ENCODE assay signal across 13 cellular contexts in genomic region chr14:104656014-104656714, GRCh38. TPM values are rescaled to one million over a fixed set of nuclear protein-coding genes. Genes with fewer than 3 reads are reported as not detected.
DNase-seq lines count a peak whose midpoint lies in the region; ATAC-seq and TF ChIP-seq lines count a peak whose summit lies in the region.
"Had no signal": no experiment of that assay in that cellular context is flagged by ENCODE, and none has a peak within 500 bp of the region (broad histone marks: within the 10 kb centered on the region; RNA-seq: fewer than 3 reads in every experiment).

No MANE protein-coding gene starts in this region.

- no peak for TF ChIP-seq CTCF in chondrocyte (IDR thresholded peaks at IDR 0.05)
- no peak for TF ChIP-seq CTCF in osteocyte (IDR thresholded peaks at IDR 0.05)

- peaks cover 4% of the 10 kb centered on the region for H3K9me3 Mint-ChIP-seq in chondrocyte (ENCODE audit: low read depth)
- no peaks in the 10 kb centered on the region for H3K9me3 Mint-ChIP-seq in osteocyte (ENCODE audit: unreplicated experiment)

- DNase-seq in ELR (ENCODE audit: low read depth) (peak; percentile 41), NCI-H1694 treated with DMSO at 0.1 percent for 48 hours (lab: John Stamatoyannopoulos, UW) (peak; percentile 49), chondrocyte (ENCODE audit: low spot score) (peak; percentile 84), osteocyte (ENCODE audit: extremely low spot score, unreplicated experiment) (no peak), cerebellar cortex (ENCODE audit: low spot score) (no peak), NCI-H446 treated with DMSO at 0.1 percent for 48 hours (lab: John Stamatoyannopoulos, UW) (no peak)
- no peak for DNase-seq in stimulated activated CD4-positive, alpha-beta T cell treated with anti-CD3 and anti-CD28 coated beads, Interleukin-2, amount 100 ng/mL, for 48 hours
- DNase-seq: activated T-cell treated with anti-CD3 and anti-CD28 coated beads, Interleukin-2, amount 50 U/mL, for 24 hours; NCI-H1930 had no signal

- ATAC-seq in HG03159 (IDR thresholded peaks at IDR 0.05; ENCODE audit: unreplicated experiment), result no peak
- ATAC-seq: K562 had no signal

- peaks cover 2% of the 10 kb centered on the region for H3K36me3 Mint-ChIP-seq in chondrocyte (ENCODE audit: low read depth)
- no peaks in the 10 kb centered on the region for H3K36me3 Mint-ChIP-seq in osteocyte (ENCODE audit: unreplicated experiment)
- H3K36me3 Mint-ChIP-seq: CD14-positive monocyte had no signal

- H3K27ac Mint-ChIP-seq in chondrocyte (ENCODE audit: unreplicated experiment) (peak overlapping the region; percentile 60), osteocyte (ENCODE audit: unreplicated experiment) (peak overlapping the region; percentile 41)
- H3K27ac Mint-ChIP-seq: activated T-cell treated with anti-CD3 and anti-CD28 coated beads, Interleukin-2, amount 50 U/mL, for 24 hours; CD14-positive monocyte had no signal

- peak overlapping the region; percentile 32 for H3K4me3 Mint-ChIP-seq in chondrocyte (ENCODE audit: unreplicated experiment)
- no peak overlapping the region for H3K4me3 Mint-ChIP-seq in osteocyte (ENCODE audit: unreplicated experiment)
- H3K4me3 Mint-ChIP-seq: activated T-cell treated with anti-CD3 and anti-CD28 coated beads, Interleukin-2, amount 50 U/mL, for 24 hours had no signal

- no peaks in the 10 kb centered on the region for H3K27me3 Mint-ChIP-seq in chondrocyte (ENCODE audit: low read depth)
- H3K27me3 Mint-ChIP-seq in osteocyte (ENCODE audit: unreplicated experiment), result no peaks in the 10 kb centered on the region

- H3K4me1 Mint-ChIP-seq in chondrocyte (ENCODE audit: low read depth), result peaks cover 21% of the 10 kb centered on the region
- peaks cover 16% of the 10 kb centered on the region for H3K4me1 Mint-ChIP-seq in osteocyte (ENCODE audit: unreplicated experiment)

RNA-seq across cellular contexts. Expression of gene INF2, which starts 33.3 kb away (rescaled TPM):
- total RNA-seq in chondrocyte, result 117 to 152 TPM (median 121 TPM) in 3 replicates
- total RNA-seq in osteocyte, result 124 and 130 TPM in 2 replicates

RNA-seq across cellular contexts. Expression of gene TMEM179, which starts 51.6 kb away (rescaled TPM):
- total RNA-seq in chondrocyte, result 0.54 to 1.2 TPM (median 0.75 TPM) in 3 replicates
- total RNA-seq in osteocyte, result not detected in 2 replicates
- total RNA-seq: K562, kidney epithelial cell had no signal

Comparison
In these comparisons a context has a peak if more than half of its experiments do, and no peak if none do; other contexts are left out.
1. DNase-seq: peak in ELR (single experiment), NCI-H1694 treated with DMSO at 0.1 percent for 48 hours (single experiment) and chondrocyte (single experiment); none in osteocyte (single experiment), cerebellar cortex (single experiment), stimulated activated CD4-positive, alpha-beta T cell treated with anti-CD3 and anti-CD28 coated beads, Interleukin-2, amount 100 ng/mL, for 48 hours (0 of 2) and NCI-H446 treated with DMSO at 0.1 percent for 48 hours (single experiment).